In genomic region chr7:92142791-92143190, GRCh38 we compare ENCODE assay signal across 3 cellular contexts. TPM values are rescaled to one million over a fixed set of nuclear protein-coding genes. Genes with fewer than 3 reads are reported as not detected.
"Had no signal": no experiment of that assay in that cellular context is flagged by ENCODE, and none has a peak within 500 bp of the region (broad histone marks: within the 10 kb centered on the region; RNA-seq: fewer than 3 reads in every experiment).

No MANE protein-coding gene starts in this region.

RNA-seq across cellular contexts. Expression of gene LRRD1, which starts 36.2 kb away (rescaled TPM):
- total RNA-seq: M059J, MCF 10A, NCI-H460 had no signal
